Comparison of ENCODE assay signal across 22 cellular contexts in genomic region chr1:223803211-223803610, GRCh38. TPM values are rescaled to one million over a fixed set of nuclear protein-coding genes. Genes with fewer than 3 reads are reported as not detected.
A peak's percentile ranks its signal among the peaks of the same experiment; 100 is the strongest.
DNase-seq lines count a peak whose midpoint lies in the region; ATAC-seq lines count a peak whose summit lies in the region.
"Had no signal": no experiment of that assay in that cellular context is flagged by ENCODE, and none has a peak within 500 bp of the region (broad histone marks: within the 10 kb centered on the region; RNA-seq: fewer than 3 reads in every experiment).

No MANE protein-coding gene starts in this region.

- intact Hi-C loops in left colon (cut with DNase I, micrococcal nuclease) (no loop called here), posterior vena cava (cut with DNase I) (no loop called here)

- in situ Hi-C loops in G401 (cut with HindIII; ENCODE audit: low sequenced_read_pairs), result no loop called here

- no peaks in the 10 kb centered on the region for H3K27me3 ChIP-seq in layer of hippocampus (ENCODE audit: control insufficient read depth, insufficient read depth, low read length)
- H3K27me3 ChIP-seq: BLaER1 treated with 17β-estradiol and CSF1 and Interleukin-3, amounts not matched to agents 10 nM and 100 nM had no signal

- DNase-seq in G401 (ENCODE audit: low spot score) (peak; percentile 9), caudate nucleus (lab: John Stamatoyannopoulos, UW) (peak in 5 of 61 donors; percentile 8 to 22 (median 19)), substantia nigra (lab: John Stamatoyannopoulos, UW) (peak in 5 of 49 donors; percentile 26 to 57 (median 29)), left colon (no peak), posterior vena cava (ENCODE audit: low spot score) (no peak), dermis blood vessel endothelial cell (no peak)
- DNase-seq: CD4-positive, alpha-beta T cell; NCI-H1105; NCI-H1436 treated with DMSO at 0.1 percent for 48 hours; NCI-H1930; NCI-H2107; NCI-H446; NCI-H526; NCI-H82; SHP77 treated with DMSO at 0.1 percent for 48 hours had no signal

- H3K27ac ChIP-seq in caudate nucleus (ENCODE audit: low read depth, low read length) (peak overlapping the region; percentile 94), layer of hippocampus (ENCODE audit: low read depth, low read length) (peak overlapping the region; percentile 91), substantia nigra (ENCODE audit: low read depth, low read length, poor library complexity, severe bottlenecking) (peak overlapping the region; percentile 88)
- H3K27ac ChIP-seq: BLaER1 treated with 17β-estradiol and CSF1 and Interleukin-3, amounts not matched to agents 10 nM and 100 nM; RWPE1; SK-N-MC had no signal

- no peak for ATAC-seq in HG03280 (IDR thresholded peaks at IDR 0.05; ENCODE audit: unreplicated experiment)
- ATAC-seq in left colon, result no peak
- ATAC-seq: HCT116, Panc1 had no signal

RNA-seq across cellular contexts. Expression of gene TP53BP2, which starts 42.5 kb away (rescaled TPM):
- 57.6 and 114 TPM in 2 replicates for total RNA-seq in G401 (2014; rRNA removed; shearing (Covaris generic))
- total RNA-seq in left colon (10 to 100 TPM; 27.4 to 34.3 TPM), posterior vena cava (10 to 100 TPM; 39.6 to 54.4 TPM), dermis blood vessel endothelial cell (32.9 and 35.1 TPM in 2 replicates)
